In genomic region chr16:22161999-22162657, GRCh38 we compare ENCODE assay signal across 9 cellular contexts. TPM values are rescaled to one million over a fixed set of nuclear protein-coding genes. Genes with fewer than 3 reads are reported as not detected.
A peak's percentile ranks its signal among the peaks of the same experiment; 100 is the strongest.
DNase-seq lines count a peak whose midpoint lies in the region; ATAC-seq and TF ChIP-seq lines count a peak whose summit lies in the region.
"Had no signal": no experiment of that assay in that cellular context is flagged by ENCODE, and none has a peak within 500 bp of the region (broad histone marks: within the 10 kb centered on the region; RNA-seq: fewer than 3 reads in every experiment).

TSS of gene SDR42E2 (plus strand) at chr16:22162506. CDS start at chr16:22165583, 3,077 bp downstream.

- no peak within 1 kb of the TSS for H3K27ac ChIP-seq in tibial artery

- POLR2A ChIA-PET in naive thymus-derived CD8-positive, alpha-beta T cell (lab: Charles Lee) = no interaction called here

- no peaks in the 10 kb centered on the region for H3K36me3 ChIP-seq in tibial artery

- H3K9me3 Mint-ChIP-seq in activated naive CD4-positive, alpha-beta T cell treated with anti-CD3 and anti-CD28 coated beads, Interleukin-2, amount 10 ng/mL, durations not matched to agents 7 days and 5 days = no peaks in the 10 kb centered on the region
- peaks cover 0 to 12% (median 0%) of the 10 kb centered on the region in 9 donors for H3K9me3 Mint-ChIP-seq in naive thymus-derived CD8-positive, alpha-beta T cell

- no peaks in the 10 kb centered on the region for H3K36me3 Mint-ChIP-seq in activated naive CD4-positive, alpha-beta T cell treated with anti-CD3 and anti-CD28 coated beads, Interleukin-2, amount 10 ng/mL, durations not matched to agents 7 days and 5 days
- no peaks in the 10 kb centered on the region for H3K36me3 Mint-ChIP-seq in naive thymus-derived CD8-positive, alpha-beta T cell

- no peak within 1 kb of the TSS for H3K27ac Mint-ChIP-seq in activated naive CD4-positive, alpha-beta T cell treated with anti-CD3 and anti-CD28 coated beads, Interleukin-2, amount 10 ng/mL, durations not matched to agents 7 days and 5 days
- H3K27ac Mint-ChIP-seq in naive thymus-derived CD8-positive, alpha-beta T cell = peak within 1 kb of the TSS in 1 of 10 donors; percentile 33

- H3K27me3 Mint-ChIP-seq in activated naive CD4-positive, alpha-beta T cell treated with anti-CD3 and anti-CD28 coated beads, Interleukin-2, amount 10 ng/mL, durations not matched to agents 7 days and 5 days = peaks cover 57% of the 10 kb centered on the region
- H3K27me3 Mint-ChIP-seq in naive thymus-derived CD8-positive, alpha-beta T cell = peaks cover 5 to 22% (median 12%) of the 10 kb centered on the region in 5 donors

- peaks cover 0 to 22% of the 10 kb centered on the region in 2 donors for H3K27me3 ChIP-seq in tibial artery

- peaks cover 4% of the 10 kb centered on the region for H3K4me1 Mint-ChIP-seq in activated naive CD4-positive, alpha-beta T cell treated with anti-CD3 and anti-CD28 coated beads, Interleukin-2, amount 10 ng/mL, durations not matched to agents 7 days and 5 days
- H3K4me1 Mint-ChIP-seq in naive thymus-derived CD8-positive, alpha-beta T cell = peaks cover 3 to 9% (median 7%) of the 10 kb centered on the region in 4 donors

- H3K4me3 ChIP-seq in tibial artery = no peak within 1 kb of the TSS

- ATAC-seq in naive thymus-derived CD8-positive, alpha-beta T cell = peak; percentile 94 to 96
- ATAC-seq in HG03135 (IDR thresholded peaks at IDR 0.05; ENCODE audit: unreplicated experiment) = no peak

- DNase-seq in CD1c-positive myeloid dendritic cell (ENCODE audit: extremely low spot score) = peak; percentile 5
- peak; percentile 28 for DNase-seq in NCI-H510A treated with DMSO at 0.1 percent for 48 hours (lab: John Stamatoyannopoulos, UW)
- DNase-seq in activated naive CD4-positive, alpha-beta T cell treated with anti-CD3 and anti-CD28 coated beads, Interleukin-2, amount 10 ng/mL, durations not matched to agents 7 days and 5 days = peak; percentile 56
- DNase-seq in naive thymus-derived CD8-positive, alpha-beta T cell = peak; percentile 25 to 71 (median 48)
- no peak for DNase-seq in SIG-M5 (lab: John Stamatoyannopoulos, UW)
- no peak for DNase-seq in tibial artery
- DNase-seq in NCI-H1048 (lab: John Stamatoyannopoulos, UW) = no peak

- peaks cover 0 to 6% (median 3%) of the 10 kb centered on the region in 4 donors for H3K4me1 ChIP-seq in tibial artery

- intact Hi-C loops in tibial artery (cut with DNase I; ENCODE audit: low total_unique reads) = no loop called here

- CTCF ChIA-PET in activated naive CD4-positive, alpha-beta T cell treated with anti-CD3 and anti-CD28 coated beads, Interleukin-2, amount 10 ng/mL, durations not matched to agents 7 days and 5 days (lab: Charles Lee) = no interaction called here

- no peak for TF ChIP-seq CTCF in tibial artery (IDR thresholded peaks at IDR 0.05)

- no peaks in the 10 kb centered on the region for H3K9me3 ChIP-seq in tibial artery

- peak within 1 kb of the TSS; percentile 6 for H3K4me3 Mint-ChIP-seq in activated naive CD4-positive, alpha-beta T cell treated with anti-CD3 and anti-CD28 coated beads, Interleukin-2, amount 10 ng/mL, durations not matched to agents 7 days and 5 days
- peak within 1 kb of the TSS; percentile 9 to 75 (median 53) for H3K4me3 Mint-ChIP-seq in naive thymus-derived CD8-positive, alpha-beta T cell

RNA-seq across cellular contexts. Expression of gene SDR42E2, which starts in this region (rescaled TPM):
- total RNA-seq in naive thymus-derived CD8-positive, alpha-beta T cell = under 1 TPM; 0.55 to 0.70 TPM
- polyA plus RNA-seq in naive thymus-derived CD8-positive, alpha-beta T cell = under 1 TPM; 0.23 to 0.45 (median 0.29) TPM
- total RNA-seq: NCI-H460 had no signal

Comparison
In these comparisons a context has a peak if more than half of its experiments do, and no peak if none do; other contexts are left out.
1. Peak in DNase-seq and ATAC-seq in naive thymus-derived CD8-positive, alpha-beta T cell; RNA of the gene not detected or under 1 TPM.
2. DNase-seq: peak in CD1c-positive myeloid dendritic cell (single experiment), NCI-H510A treated with DMSO at 0.1 percent for 48 hours (single experiment) and activated naive CD4-positive, alpha-beta T cell treated with anti-CD3 and anti-CD28 coated beads, Interleukin-2, amount 10 ng/mL, durations not matched to agents 7 days and 5 days (single experiment); none in SIG-M5 (single experiment), tibial artery (0 of 2) and NCI-H1048 (single experiment).